In genomic region chr2:38462121-38462634, GRCh38 we compare ENCODE assay signal across 8 cellular contexts.
DNase-seq lines count a peak whose midpoint lies in the region; ATAC-seq and TF ChIP-seq lines count a peak whose summit lies in the region.

No MANE protein-coding gene starts in this region.

- peak; percentile 84 for DNase-seq in EH (ENCODE audit: low read depth)
- no peak for DNase-seq in OCI-LY7 (ENCODE audit: low spot score)
- peak; percentile 89 for DNase-seq in dedifferentiated amniotic fluid mesenchymal stem cell (ENCODE audit: extremely low spot score)
- no peak for DNase-seq in gastrocnemius medialis
- DNase-seq in NAMALWA (ENCODE audit: low spot score) = no peak
- no peak for DNase-seq in NCI-H2227 (lab: John Stamatoyannopoulos, UW; ENCODE audit: unreplicated experiment)
- no peak for DNase-seq in NCI-H526 (lab: John Stamatoyannopoulos, UW)

- H3K27me3 ChIP-seq in gastrocnemius medialis = no peaks in the 10 kb centered on the region

- no peak overlapping the region for H3K27ac ChIP-seq in OCI-LY7 (ENCODE audit: low read depth, low read length, poor library complexity, severe bottlenecking)
- no peak overlapping the region for H3K27ac ChIP-seq in gastrocnemius medialis

- no peaks in the 10 kb centered on the region for H4K20me1 ChIP-seq in OCI-LY7 (ENCODE audit: insufficient read depth, low read length)

- H3K4me3 ChIP-seq in OCI-LY7 (ENCODE audit: low read depth, low read length, poor library complexity, severe bottlenecking) (no peak overlapping the region), gastrocnemius medialis (no peak overlapping the region)

- H3K9me3 ChIP-seq in OCI-LY7 (ENCODE audit: low read length) (no peaks in the 10 kb centered on the region), gastrocnemius medialis (no peaks in the 10 kb centered on the region)

- peak overlapping the region; percentile 55; the same call in 1 of the 2 replicates for H2AFZ ChIP-seq in OCI-LY7 (ENCODE audit: low read length)

- peak; percentile 30 to 48 for ATAC-seq in gastrocnemius medialis
- no peak for ATAC-seq in GM21423 (IDR thresholded peaks at IDR 0.05; ENCODE audit: unreplicated experiment)

- BruUV-seq in OCI-LY7 (replicated peaks; lab: Mats Ljungman, UMichigan) = no TSS peak

- H3K9me2 ChIP-seq in OCI-LY7 (ENCODE audit: insufficient read depth, low read length) = no peaks in the 10 kb centered on the region

- POLR2A ChIA-PET in OCI-LY7 (lab: Charles Lee) = interaction anchor here (0.6 to 0.8 kb wide), 2 partner anchors 21 to 25 kb away, joined by 3 read pairs; no protein-coding TSS in a partner anchor

- peaks cover 15% of the 10 kb centered on the region for H3K4me1 ChIP-seq in OCI-LY7 (ENCODE audit: insufficient read depth, low read length, poor library complexity, severe bottlenecking)
- H3K4me1 ChIP-seq in gastrocnemius medialis = no peaks in the 10 kb centered on the region

- intact Hi-C loops in OCI-LY7 (cut with micrococcal nuclease; ENCODE audit: unreplicated experiment) = no loop called here
- intact Hi-C loops in gastrocnemius medialis (cut with DNase I; ENCODE audit: low total_unique reads) = no loop called here

- TF ChIP-seq POLR2A in gastrocnemius medialis (IDR thresholded peaks at IDR 0.05) = no peak

- in situ Hi-C loops in gastrocnemius medialis (cut with MboI; ENCODE audit: low sequenced_read_pairs in 4 of 4) = no loop called here

- TF ChIP-seq CTCF in OCI-LY7 (conservative IDR thresholded peaks at IDR 0.05; ENCODE audit: low read length) (no peak), gastrocnemius medialis (IDR thresholded peaks at IDR 0.05 in 4 of 5, conservative IDR thresholded peaks at IDR 0.05 in 1 of 5) (no peak)

- H3K4me2 ChIP-seq in OCI-LY7 (ENCODE audit: low read length) = no peak overlapping the region

- CTCF ChIA-PET in OCI-LY7 (lab: Charles Lee; ENCODE audit: unreplicated experiment) = no interaction called here

- H3K36me3 ChIP-seq in OCI-LY7 (ENCODE audit: insufficient read depth, low read length) (no peaks in the 10 kb centered on the region), gastrocnemius medialis (no peaks in the 10 kb centered on the region)

- H3K79me2 ChIP-seq in OCI-LY7 (ENCODE audit: insufficient read depth, low read depth, low read length) = no peaks in the 10 kb centered on the region

Comparison
In these comparisons a context has a peak if more than half of its experiments do, and no peak if none do; other contexts are left out.
1. DNase-seq: peak in EH (single experiment) and dedifferentiated amniotic fluid mesenchymal stem cell (single experiment); none in OCI-LY7 (single experiment), gastrocnemius medialis (0 of 2), NAMALWA (single experiment), NCI-H2227 (single experiment) and NCI-H526 (0 of 2).